31 cellular contexts compared by ENCODE assay signal in genomic region chr5:16922430-16922829, GRCh38. TPM values are rescaled to one million over a fixed set of nuclear protein-coding genes. Genes with fewer than 3 reads are reported as not detected.
DNase-seq lines count a peak whose midpoint lies in the region; ATAC-seq, FAIRE-seq and TF ChIP-seq lines count a peak whose summit lies in the region.
"Had no signal": no experiment of that assay in that cellular context is flagged by ENCODE, and none has a peak within 500 bp of the region (broad histone marks: within the 10 kb centered on the region; RNA-seq: fewer than 3 reads in every experiment).

No MANE protein-coding gene starts in this region.

- H3K79me2 ChIP-seq in mammary epithelial cell (ENCODE audit: insufficient read depth, low read length) (peaks cover 100% of the 10 kb centered on the region), HepG2 (ENCODE audit: insufficient read depth, low read length) (no peaks in the 10 kb centered on the region)

- H3K4me2 ChIP-seq in mammary epithelial cell (ENCODE audit: insufficient read depth, low read depth, low read length) = no peak overlapping the region
- no peak overlapping the region for H3K4me2 ChIP-seq in HepG2 (ENCODE audit: low read depth, low read length)

- H3K27ac ChIP-seq in mammary epithelial cell (ENCODE audit: insufficient read depth, low read depth, low read length) (no peak overlapping the region), HepG2 (ENCODE audit: extremely low read length, insufficient read depth, low read length) (no peak overlapping the region), brain microvascular endothelial cell (no peak overlapping the region)
- H3K27ac ChIP-seq: 22Rv1, coronary artery, lower lobe of right lung, right lobe of liver, thoracic aorta, VCaP had no signal

- TF ChIP-seq EP300 in HepG2 (IDR thresholded peaks at IDR 0.05; ENCODE audit: low read depth in 2 of 2, low read length in 2 of 2) (no peak), HepG2 (CRISPR knock-in tag; IDR thresholded peaks at IDR 0.05; ENCODE audit: borderline replicate concordance) (no peak)

- peaks cover under 1% of the 10 kb centered on the region for H3K4me1 Mint-ChIP-seq in MCF 10A (ENCODE audit: insufficient read depth, unreplicated experiment)
- H3K4me1 Mint-ChIP-seq: activated CD8-positive, alpha-beta memory T cell treated with anti-CD3 and anti-CD28 coated beads, Interleukin-2, amount 10 ng/mL, durations not matched to agents 7 days and 5 days had no signal

- TF ChIP-seq POLR2A in HepG2 (IDR thresholded peaks at IDR 0.05; ENCODE audit: insufficient read depth in 1 of 2, low read depth in 2 of 2, low read length in 2 of 2) = no peak

- ATAC-seq in HG03354 (IDR thresholded peaks at IDR 0.05; ENCODE audit: poor library complexity, severe bottlenecking, unreplicated experiment) (peak; percentile 91), HepG2 (no peak)
- ATAC-seq: activated CD8-positive, alpha-beta memory T cell treated with anti-CD3 and anti-CD28 coated beads, Interleukin-2, amount 10 ng/mL, durations not matched to agents 7 days and 5 days; activated T-cell treated with anti-CD3 and anti-CD28 coated beads, Interleukin-2, amount 50 U/mL, for 72 hours; CD8-positive, alpha-beta T cell; HCT116; lower lobe of right lung; right lobe of liver; Right ventricle myocardium inferior had no signal

- peak overlapping the region; percentile 40 for H3K27ac Mint-ChIP-seq in MCF 10A (ENCODE audit: low read depth, unreplicated experiment)
- H3K27ac Mint-ChIP-seq: activated CD8-positive, alpha-beta memory T cell treated with anti-CD3 and anti-CD28 coated beads, Interleukin-2, amount 10 ng/mL, durations not matched to agents 7 days and 5 days; activated naive CD4-positive, alpha-beta T cell treated with anti-CD3 and anti-CD28 coated beads for 36 hours; activated T-cell treated with anti-CD3 and anti-CD28 coated beads, Interleukin-2, amount 50 U/mL, for 72 hours; CD8-positive, alpha-beta T cell; T-helper 2 cell treated with Interferon-gamma antibody and Interleukin-4, amounts not matched to agents 5 μg/mL and 100 μg/mL, for 36 hours had no signal

- H3K9me3 ChIP-seq in mammary epithelial cell (replicated peaks; ENCODE audit: insufficient read depth, low read length) (no peaks in the 10 kb centered on the region), HepG2 (ENCODE audit: low read length) (no peaks in the 10 kb centered on the region)
- H3K9me3 ChIP-seq: lower lobe of right lung, right lobe of liver, thoracic aorta had no signal

- FAIRE-seq in HepG2 (lab: Jason Lieb, UNC) = no peak
- FAIRE-seq: endometrium, kidney had no signal

- TF ChIP-seq CTCF in MCF 10A (IDR thresholded peaks at IDR 0.05; ENCODE audit: unreplicated experiment) (no peak), mammary epithelial cell (conservative IDR thresholded peaks at IDR 0.05 in 1 of 2, IDR thresholded peaks at IDR 0.05 in 1 of 2; ENCODE audit: extremely low read depth in 1 of 2, insufficient read depth in 1 of 2, low read depth in 1 of 2, low read length in 2 of 2) (no peak), HepG2 (CRISPR knock-in tag; IDR thresholded peaks at IDR 0.05) (no peak), brain microvascular endothelial cell (IDR thresholded peaks at IDR 0.05; ENCODE audit: low read depth, low read length, missing control alignments) (no peak)

- WGBS in mammary epithelial cell (ENCODE audit: low coverage, missing lambda C conversion rate) = 92% methylated on average over 2 of the region's 3 CpGs
- 32% methylated on average over 3 of the region's 3 CpGs for WGBS in HepG2 (ENCODE audit: low lambda C conversion rate)

- no TSS peak for BruUV-seq in MCF 10A (replicated peaks; lab: Mats Ljungman, UMichigan)
- BruUV-seq in mammary epithelial cell (replicated peaks; lab: Mats Ljungman, UMichigan) = no TSS peak
- BruUV-seq in HepG2 (replicated peaks; lab: Mats Ljungman, UMichigan) = no TSS peak

- H3K27me3 ChIP-seq in mammary epithelial cell (ENCODE audit: insufficient read depth, low read length) (no peaks in the 10 kb centered on the region), HepG2 (ENCODE audit: control insufficient read depth in 1 of 2, insufficient read depth in 2 of 2, low read length in 2 of 2) (no peaks in the 10 kb centered on the region; a peak in 1 of 5 replicates), brain microvascular endothelial cell (replicated peaks) (no peaks in the 10 kb centered on the region)
- H3K27me3 ChIP-seq: right lobe of liver had no signal

- no peak for TF ChIP-seq RAD21 in HepG2 (CRISPR knock-in tag; IDR thresholded peaks at IDR 0.05)

- no peaks in the 10 kb centered on the region for H3K27me3 Mint-ChIP-seq in MCF 10A (ENCODE audit: insufficient read depth, unreplicated experiment)
- H3K27me3 Mint-ChIP-seq: activated CD8-positive, alpha-beta memory T cell treated with anti-CD3 and anti-CD28 coated beads, Interleukin-2, amount 10 ng/mL, durations not matched to agents 7 days and 5 days had no signal

- H2AFZ ChIP-seq in mammary epithelial cell (ENCODE audit: low read depth, low read length) (no peak overlapping the region), HepG2 (ENCODE audit: low read length) (no peak overlapping the region)

- H3K9ac ChIP-seq in mammary epithelial cell (ENCODE audit: insufficient read depth, low read length) (no peak overlapping the region), HepG2 (ENCODE audit: insufficient read depth, low read depth, low read length) (no peak overlapping the region)

- in situ Hi-C loops in mammary epithelial cell (cut with MboI; ENCODE audit: low sequenced_read_pairs in 2 of 2) (no loop called here), HepG2 (cut with HindIII; ENCODE audit: extremely low pct_ligation_motif_present, low pct_unique_long_range_greater_than_20kb) (no loop called here), brain microvascular endothelial cell (cut with HindIII; ENCODE audit: low pct_ligation_motif_present, low sequenced_read_pairs) (no loop called here)

- POLR2A ChIA-PET in MCF 10A (lab: Yijun Ruan, JAX) = interaction anchor here (1.4 to 2.4 kb wide), 2 partner anchors 9 to 11 kb away, joined by 6 to 7 read pairs; no protein-coding TSS in a partner anchor
- POLR2A ChIA-PET in HepG2 (lab: Yijun Ruan, JAX) = no interaction called here

- H4K20me1 ChIP-seq in mammary epithelial cell (ENCODE audit: insufficient read depth, low read length) (no peaks in the 10 kb centered on the region), HepG2 (ENCODE audit: insufficient read depth, low read length) (no peaks in the 10 kb centered on the region)

- H3K36me3 Mint-ChIP-seq in MCF 10A (ENCODE audit: insufficient read depth, unreplicated experiment) = no peaks in the 10 kb centered on the region
- H3K36me3 Mint-ChIP-seq: activated CD8-positive, alpha-beta memory T cell treated with anti-CD3 and anti-CD28 coated beads, Interleukin-2, amount 10 ng/mL, durations not matched to agents 7 days and 5 days; CD8-positive, alpha-beta T cell had no signal

- H3K4me3 ChIP-seq in mammary epithelial cell (replicated peaks in 1 of 3; ENCODE audit: insufficient read depth in 1 of 3, low read depth in 2 of 3, low read length in 3 of 3) = no peak overlapping the region
- no peak overlapping the region for H3K4me3 ChIP-seq in HepG2 (replicated peaks in 1 of 3; ENCODE audit: insufficient read depth in 1 of 3, low read depth in 2 of 3, low read length in 3 of 3)
- H3K4me3 ChIP-seq in brain microvascular endothelial cell (ENCODE audit: low read depth, low read length) = no peak overlapping the region
- H3K4me3 ChIP-seq: coronary artery, lower lobe of right lung, right lobe of liver, thoracic aorta had no signal

- intact Hi-C loops in MCF 10A (cut with micrococcal nuclease) (no loop called here), mammary epithelial cell (cut with micrococcal nuclease) (no loop called here), HepG2 (cut with micrococcal nuclease; ENCODE audit: unreplicated experiment) (no loop called here)

- H3K36me3 ChIP-seq in mammary epithelial cell (ENCODE audit: insufficient read depth, low read length) (no peaks in the 10 kb centered on the region), HepG2 (replicated peaks in 1 of 2; ENCODE audit: control insufficient read depth in 1 of 2, insufficient read depth in 2 of 2, low read length in 2 of 2) (no peaks in the 10 kb centered on the region), brain microvascular endothelial cell (replicated peaks) (peaks cover 3% of the 10 kb centered on the region)
- H3K36me3 ChIP-seq: lower lobe of right lung, right lobe of liver, thoracic aorta had no signal

- no peak overlapping the region for H3K4me3 Mint-ChIP-seq in MCF 10A (ENCODE audit: unreplicated experiment)
- H3K4me3 Mint-ChIP-seq: activated CD8-positive, alpha-beta memory T cell treated with anti-CD3 and anti-CD28 coated beads, Interleukin-2, amount 10 ng/mL, durations not matched to agents 7 days and 5 days; activated naive CD4-positive, alpha-beta T cell treated with anti-CD3 and anti-CD28 coated beads for 36 hours; activated T-cell treated with anti-CD3 and anti-CD28 coated beads, Interleukin-2, amount 50 U/mL, for 72 hours; CD8-positive, alpha-beta T cell; neural crest cell; T-helper 2 cell treated with Interferon-gamma antibody and Interleukin-4, amounts not matched to agents 5 μg/mL and 100 μg/mL, for 36 hours had no signal

- CTCF ChIA-PET in MCF 10A (lab: Yijun Ruan, JAX) (interaction anchor here (0.6 to 1.5 kb wide), 3 partner anchors 9 to 130 kb away, joined by 5 to 8 read pairs (median 5); no protein-coding TSS in a partner anchor), mammary epithelial cell (lab: Charles Lee; ENCODE audit: low non-redundant PET) (no interaction called here), HepG2 (lab: Yijun Ruan, JAX; ENCODE audit: low intra/inter-chr PET ratio, low total read pairs) (no interaction called here)

- H3K4me1 ChIP-seq in mammary epithelial cell (ENCODE audit: insufficient read depth, low read length) (peaks cover 8% of the 10 kb centered on the region), HepG2 (ENCODE audit: insufficient read depth, low read length) (no peaks in the 10 kb centered on the region)
- H3K4me1 ChIP-seq: lower lobe of right lung, right lobe of liver had no signal

- dilution Hi-C loops in mammary epithelial cell (cut with HindIII; ENCODE audit: low sequenced_read_pairs) = no loop called here

- H3K9me3 Mint-ChIP-seq in MCF 10A (ENCODE audit: unreplicated experiment) = no peaks in the 10 kb centered on the region
- H3K9me3 Mint-ChIP-seq: CD8-positive, alpha-beta T cell; T-helper 2 cell treated with Interferon-gamma antibody and Interleukin-4, amounts not matched to agents 5 μg/mL and 100 μg/mL, for 36 hours had no signal

- DNase-seq in MCF 10A (ENCODE audit: unreplicated experiment) = no peak
- DNase-seq in mammary epithelial cell = no peak
- peak; percentile 40 for DNase-seq in kidney tubule cell (ENCODE audit: low spot score)
- DNase-seq in HepG2 (ENCODE audit: low spot score) = no peak
- no peak for DNase-seq in brain microvascular endothelial cell
- no peak for DNase-seq in NCI-H524 (lab: John Stamatoyannopoulos, UW)
- DNase-seq in iPS-NIHi7 (ENCODE audit: extremely low spot score) = no peak
- DNase-seq: activated CD4-positive, alpha-beta T cell treated with anti-CD3 and anti-CD28 coated beads, Interleukin-2, amount 50 U/mL, for 1 hour; activated CD8-positive, alpha-beta memory T cell treated with anti-CD3 and anti-CD28 coated beads, Interleukin-2, amount 10 ng/mL, durations not matched to agents 7 days and 5 days; activated naive CD4-positive, alpha-beta T cell treated with anti-CD3 and anti-CD28 coated beads for 36 hours; activated T-cell treated with anti-CD3 and anti-CD28 coated beads, Interleukin-2, amount 50 U/mL, for 72 hours; AML-193; CD8-positive, alpha-beta T cell; DMS153; kidney; lower lobe of right lung; NCI-H1092; NCI-H187 treated with DMSO at 0.1 percent for 48 hours; posterior cingulate gyrus; right lobe of liver; stimulated activated naive CD4-positive, alpha-beta T cell treated with Interleukin-2 at 50 U/mL for 16 hours had no signal

RNA-seq across cellular contexts. Expression of gene MYO10, which starts 13.7 kb away (rescaled TPM):
- 35.7 and 36.0 TPM in 2 replicates for total RNA-seq in MCF 10A (2022)
- total RNA-seq in mammary epithelial cell = 10 to 100 TPM; 34.3 to 69.7 TPM
- 13.1 TPM for polyA plus RNA-seq in mammary epithelial cell
- polyA minus RNA-seq in mammary epithelial cell = 126 TPM
- 14.0 and 14.8 TPM in 2 replicates for total RNA-seq in HepG2 (2016; rRNA removed; fragmentation: Illumina TruSeq; extraction: Trizol)
- total RNA-seq in HepG2 (2016; cell fraction: cytosol; rRNA removed; fragmentation: Illumina TruSeq; extraction: Trizol; ENCODE audit: low read depth) = 0.71 and 1.1 TPM in 2 replicates
- 12.7 and 14.5 TPM in 2 replicates for total RNA-seq in HepG2 (2016; cell fraction: insoluble cytoplasmic fraction; rRNA removed; fragmentation: Illumina TruSeq; extraction: Trizol)
- total RNA-seq in HepG2 (2016; cell fraction: membrane; rRNA removed; fragmentation: Illumina TruSeq; extraction: Trizol) = 2.1 and 2.5 TPM in 2 replicates
- 13.7 and 14.0 TPM in 2 replicates for total RNA-seq in HepG2 (2016; cell fraction: nucleus; rRNA removed; fragmentation: Illumina TruSeq; extraction: Trizol)
- polyA plus RNA-seq in HepG2 (2011; rRNA removed) = 4.5 and 6.2 TPM in 2 replicates
- polyA plus RNA-seq in HepG2 (2011; cell fraction: cytosol; rRNA removed) = 4.8 and 5.4 TPM in 2 replicates
- 9.9 and 11.4 TPM in 2 replicates for polyA plus RNA-seq in HepG2 (2011; cell fraction: nucleus; rRNA removed)
- 16.8 and 17.6 TPM in 2 replicates for polyA plus RNA-seq in HepG2 (2012)
- polyA plus RNA-seq in HepG2 (2016; cell fraction: cytosol; fragmentation: Illumina TruSeq; extraction: Trizol; ENCODE audit: low read depth) = 0.22 and 0.27 TPM in 2 replicates
- polyA plus RNA-seq in HepG2 (2016; cell fraction: insoluble cytoplasmic fraction; fragmentation: Illumina TruSeq; extraction: Trizol; ENCODE audit: low read depth) = 8.5 and 10.2 TPM in 2 replicates
- 0.73 and 0.76 TPM in 2 replicates for polyA plus RNA-seq in HepG2 (2016; cell fraction: membrane; fragmentation: Illumina TruSeq; extraction: Trizol; ENCODE audit: low read depth)
- polyA plus RNA-seq in HepG2 (2016; cell fraction: nucleus; fragmentation: Illumina TruSeq; extraction: Trizol; ENCODE audit: insufficient read depth, low read depth) = 10.0 and 10.4 TPM in 2 replicates
- 16.0 and 20.3 TPM in 2 replicates for polyA minus RNA-seq in HepG2 (2011; rRNA and poly(A)+ RNA removed; ENCODE audit: low replicate concordance)
- polyA minus RNA-seq in HepG2 (2011; cell fraction: cytosol; rRNA and poly(A)+ RNA removed) = 9.8 and 12.3 TPM in 2 replicates
- polyA minus RNA-seq in HepG2 (2011; cell fraction: nucleus; rRNA and poly(A)+ RNA removed) = 23.9 and 27.7 TPM in 2 replicates
- total RNA-seq: activated CD8-positive, alpha-beta memory T cell treated with anti-CD3 and anti-CD28 coated beads, Interleukin-2, amount 10 ng/mL, durations not matched to agents 7 days and 5 days; CD8-positive, alpha-beta T cell had no signal
